In genomic region chr6:27838513-27839302, GRCh38 we compare ENCODE assay signal across 8 cellular contexts.
A peak's percentile ranks its signal among the peaks of the same experiment; 100 is the strongest.
DNase-seq lines count a peak whose midpoint lies in the region; ATAC-seq and TF ChIP-seq lines count a peak whose summit lies in the region.
"Not testable (repeated sequence)": the region's sequence is repeated elsewhere in the genome, so short reads cannot be mapped to it uniquely, and the experiment has no call there.

No MANE protein-coding gene starts in this region.

- not testable (repeated sequence) for H3K27ac Mint-ChIP-seq in natural killer cell treated with Interleukin-12 subunit alpha and Interleukin-12 subunit beta and Interleukin-15 and Interleukin-18, amount 100 ng/mL, for 72 hours; stimulated activated naive CD8-positive, alpha-beta T cell treated with anti-CD3 and anti-CD28 coated beads, Interleukin-15, amount 100 ng/mL, for 72 hours

- peaks cover 47% of the 10 kb centered on the region for H3K4me1 ChIP-seq in DND-41 (ENCODE audit: insufficient read depth, low read length)

- DNase-seq in DND-41; HEK293T (ENCODE audit: extremely low spot score): not testable (repeated sequence)
- DNase-seq in NCI-H1105 treated with DMSO at 0.1 percent for 48 hours (lab: John Stamatoyannopoulos, UW): peak; percentile 31
- peak; percentile 74 for DNase-seq in UCSD-AML1 (lab: John Stamatoyannopoulos, UW; ENCODE audit: unreplicated experiment)
- peak; percentile 69 for DNase-seq in astrocyte of the hippocampus (ENCODE audit: low read depth, low spot score)
- peak; percentile 77 for DNase-seq in Right ventricle myocardium superior
- DNase-seq in natural killer cell treated with Interleukin-12 subunit alpha and Interleukin-12 subunit beta and Interleukin-15 and Interleukin-18, amount 100 ng/mL, for 72 hours (ENCODE audit: low spot score): peak; percentile 69
- DNase-seq in stimulated activated naive CD8-positive, alpha-beta T cell treated with anti-CD3 and anti-CD28 coated beads, Interleukin-15, amount 100 ng/mL, for 72 hours: peak; percentile 73 to 77

- ATAC-seq in DND-41 (ENCODE audit: insufficient read depth, low read depth) (peak; percentile 5), Right ventricle myocardium superior (ENCODE audit: poor library complexity) (peak; percentile 58)
- ATAC-seq in natural killer cell treated with Interleukin-12 subunit alpha and Interleukin-12 subunit beta and Interleukin-15 and Interleukin-18, amount 100 ng/mL, for 72 hours: peak; percentile 48 to 56
- ATAC-seq in stimulated activated naive CD8-positive, alpha-beta T cell treated with anti-CD3 and anti-CD28 coated beads, Interleukin-15, amount 100 ng/mL, for 72 hours: peak; percentile 27

- H3K4me3 Mint-ChIP-seq in natural killer cell treated with Interleukin-12 subunit alpha and Interleukin-12 subunit beta and Interleukin-15 and Interleukin-18, amount 100 ng/mL, for 72 hours; stimulated activated naive CD8-positive, alpha-beta T cell treated with anti-CD3 and anti-CD28 coated beads, Interleukin-15, amount 100 ng/mL, for 72 hours: not testable (repeated sequence)

- peak overlapping the region; percentile 100 for H3K9ac ChIP-seq in DND-41 (ENCODE audit: low read depth, low read length)

- peak overlapping the region; percentile 83 to 88 for H3K4me3 ChIP-seq in DND-41 (ENCODE audit: low read depth in 1 of 2, low read length in 2 of 2)

- H3K9me3 Mint-ChIP-seq in natural killer cell treated with Interleukin-12 subunit alpha and Interleukin-12 subunit beta and Interleukin-15 and Interleukin-18, amount 100 ng/mL, for 72 hours; stimulated activated naive CD8-positive, alpha-beta T cell treated with anti-CD3 and anti-CD28 coated beads, Interleukin-15, amount 100 ng/mL, for 72 hours: not testable (repeated sequence)

- CTCF ChIA-PET in HEK293T (lab: Yijun Ruan, JAX): interaction anchor here (1.0 kb wide), 1 partner anchor 56 kb away, joined by 3 read pairs; no protein-coding TSS in a partner anchor

- H2AFZ ChIP-seq in DND-41 (ENCODE audit: low read depth, low read length): not testable (repeated sequence)

- not testable (repeated sequence) for H3K9me3 ChIP-seq in DND-41 (ENCODE audit: insufficient read depth, low read length, severe bottlenecking)

- peaks cover 62% of the 10 kb centered on the region for H3K79me2 ChIP-seq in DND-41 (ENCODE audit: insufficient read depth, low read length)

- peak overlapping the region; percentile 100 for H3K27ac ChIP-seq in DND-41 (ENCODE audit: low read length)

- intact Hi-C loops in Right ventricle myocardium superior (cut with DNase I): not testable (repeated sequence)

- not testable (repeated sequence) for H3K27me3 Mint-ChIP-seq in natural killer cell treated with Interleukin-12 subunit alpha and Interleukin-12 subunit beta and Interleukin-15 and Interleukin-18, amount 100 ng/mL, for 72 hours; stimulated activated naive CD8-positive, alpha-beta T cell treated with anti-CD3 and anti-CD28 coated beads, Interleukin-15, amount 100 ng/mL, for 72 hours

- H4K20me1 ChIP-seq in DND-41 (ENCODE audit: insufficient read depth, low read length): not testable (repeated sequence)

- peaks cover 21% of the 10 kb centered on the region in 2 donors for H3K4me1 Mint-ChIP-seq in natural killer cell treated with Interleukin-12 subunit alpha and Interleukin-12 subunit beta and Interleukin-15 and Interleukin-18, amount 100 ng/mL, for 72 hours (ENCODE audit: low read depth in 2 of 2)
- H3K4me1 Mint-ChIP-seq in stimulated activated naive CD8-positive, alpha-beta T cell treated with anti-CD3 and anti-CD28 coated beads, Interleukin-15, amount 100 ng/mL, for 72 hours: peaks cover 21% of the 10 kb centered on the region

- H3K36me3 ChIP-seq in DND-41 (ENCODE audit: insufficient read depth, low read length): not testable (repeated sequence)

- TF ChIP-seq CTCF in DND-41 (IDR thresholded peaks at IDR 0.05; ENCODE audit: borderline replicate concordance, extremely low read depth, low read length, poor library complexity, severe bottlenecking): not testable (repeated sequence)

- not testable (repeated sequence) for H3K27me3 ChIP-seq in DND-41 (ENCODE audit: insufficient read depth, low read length, poor library complexity)

- H3K36me3 Mint-ChIP-seq in natural killer cell treated with Interleukin-12 subunit alpha and Interleukin-12 subunit beta and Interleukin-15 and Interleukin-18, amount 100 ng/mL, for 72 hours: not testable (repeated sequence)

- POLR2A ChIA-PET in HEK293T (lab: Yijun Ruan, JAX): interaction anchor here (0.6 to 7.7 kb wide), 35 partner anchors 11 to 1906 kb away, joined by 3 to 422 read pairs (median 8); partner anchors contain the start of genes ZKSCAN8 and ZSCAN26

- peak overlapping the region; percentile 66 for H3K4me2 ChIP-seq in DND-41 (ENCODE audit: insufficient read depth, low read length)

TF ChIP-seq in HEK293T, 16 proteins besides CTCF, POLR2A, EP300 and RAD21:
- TF ChIP-seq ELF4 (IDR thresholded peaks at IDR 0.05) (peak; percentile 76), L3MBTL2 (conservative IDR thresholded peaks at IDR 0.05) (peak; percentile 68)

Comparison
In these comparisons a context has a peak if more than half of its experiments do, and no peak if none do; other contexts are left out.
1. ATAC-seq: peak in every context shown above with its lines; median percentile 58 in Right ventricle myocardium superior; 52 in natural killer cell treated with Interleukin-12 subunit alpha and Interleukin-12 subunit beta and Interleukin-15 and Interleukin-18, amount 100 ng/mL, for 72 hours; 27 in stimulated activated naive CD8-positive, alpha-beta T cell treated with anti-CD3 and anti-CD28 coated beads, Interleukin-15, amount 100 ng/mL, for 72 hours; 5 in DND-41.